Comparison of ENCODE assay signal across 23 cellular contexts in genomic region chr2:32291746-32292145, GRCh38. TPM values are rescaled to one million over a fixed set of nuclear protein-coding genes. Genes with fewer than 3 reads are reported as not detected.
"Had no signal": no experiment of that assay in that cellular context is flagged by ENCODE, and none has a peak within 500 bp of the region (broad histone marks: within the 10 kb centered on the region; RNA-seq: fewer than 3 reads in every experiment).

No MANE protein-coding gene starts in this region.

- ATAC-seq: activated CD8-positive, alpha-beta T cell treated with anti-CD3 and anti-CD28 coated beads, Interleukin-2, amount 10 ng/mL, durations not matched to agents 7 days and 5 days; activated naive CD4-positive, alpha-beta T cell treated with anti-CD3 and anti-CD28 coated beads, Interleukin-2, amount 50 U/mL, for 72 hours; esophagus mucosa; stimulated activated naive CD8-positive, alpha-beta T cell treated with anti-CD3 and anti-CD28 coated beads, Interleukin-15, Interleukin-2, amounts not matched to agents 100 U/mL and 50 U/mL, for 24 hours; upper lobe of right lung had no signal

- DNase-seq: activated CD4-positive, alpha-beta T cell treated with anti-CD3 and anti-CD28 coated beads for 1 hour; activated CD4-positive, alpha-beta T cell treated with anti-CD3 and anti-CD28 coated beads, Interleukin-2, amount 50 U/mL, for 1 hour; activated CD8-positive, alpha-beta T cell treated with anti-CD3 and anti-CD28 coated beads, Interleukin-2, amount 10 ng/mL, durations not matched to agents 7 days and 5 days; activated gamma-delta T cell treated with Interleukin-2 at 50 U/mL for 16 hours; effector CD4-positive, alpha-beta T cell; glutamatergic neuron; hippocampal formation; mesenchymal stem cell; occipital lobe; posterior cingulate gyrus; SK-N-SH; stimulated activated CD4-positive, alpha-beta T cell treated with anti-CD3 and anti-CD28 coated beads, Interleukin-4, amount 100 ng/mL, for 1 hour; stimulated activated naive CD8-positive, alpha-beta T cell treated with anti-CD3 and anti-CD28 coated beads, Interleukin-15, Interleukin-2, amounts not matched to agents 100 U/mL and 50 U/mL, for 24 hours; substantia nigra; upper lobe of right lung had no signal

- H3K9ac ChIP-seq: SK-N-SH had no signal

- H3K9me3 ChIP-seq: adrenal gland, ascending aorta, breast epithelium, SK-N-SH, thyroid gland, upper lobe of right lung had no signal

- H3K27me3 ChIP-seq: adrenal gland, ascending aorta, breast epithelium, thyroid gland, upper lobe of right lung had no signal

- H3K4me3 ChIP-seq: adrenal gland, ascending aorta, breast epithelium, thyroid gland, upper lobe of right lung had no signal

- H3K4me1 ChIP-seq: ascending aorta, breast epithelium had no signal

- H3K27ac ChIP-seq: adrenal gland, ascending aorta, breast epithelium, thyroid gland, upper lobe of right lung had no signal

- H3K36me3 ChIP-seq: breast epithelium had no signal

RNA-seq across cellular contexts. Expression of gene NLRC4, which starts 27.1 kb away (rescaled TPM):
- total RNA-seq: activated CD8-positive, alpha-beta T cell treated with anti-CD3 and anti-CD28 coated beads, Interleukin-2, amount 10 ng/mL, durations not matched to agents 7 days and 5 days; myocyte; T-helper 2 cell treated with Interferon-gamma antibody and Interleukin-4, amounts not matched to agents 100 ng/mL and 5 ng/mL, for 36 hours had no signal
- polyA plus RNA-seq: SK-N-SH had no signal
